In genomic region chr1:27489973-27490741, GRCh38 we compare ENCODE assay signal across 8 cellular contexts. TPM values are rescaled to one million over a fixed set of nuclear protein-coding genes. Genes with fewer than 3 reads are reported as not detected.
DNase-seq lines count a peak whose midpoint lies in the region; ATAC-seq, FAIRE-seq and TF ChIP-seq lines count a peak whose summit lies in the region.

WASF2 (minus strand) TSS chr1:27490167; CDS start chr1:27428890, 61,277 bp downstream.

- intact Hi-C loops in HepG2 (cut with micrococcal nuclease; ENCODE audit: unreplicated experiment): loop anchor here (5.0 kb wide), 1 partner anchor 73 kb away; no protein-coding TSS in a partner anchor

- H3K4me2 ChIP-seq in HepG2 (ENCODE audit: low read depth, low read length): peak within 1 kb of the TSS; percentile 87

- H4K20me1 ChIP-seq in HepG2 (ENCODE audit: insufficient read depth, low read length): peaks cover 16% of the 10 kb centered on the region; the same call in 1 of the 2 replicates

- H3K27ac ChIP-seq in C4-2B (peak within 1 kb of the TSS; percentile 99), HepG2 (ENCODE audit: extremely low read length, insufficient read depth, low read length) (peak within 1 kb of the TSS; percentile 98)

- TF ChIP-seq EP300 in HepG2 (IDR thresholded peaks at IDR 0.05; ENCODE audit: low read depth in 2 of 2, low read length in 2 of 2) (no peak), HepG2 (CRISPR knock-in tag; IDR thresholded peaks at IDR 0.05; ENCODE audit: borderline replicate concordance) (no peak)

- in situ Hi-C loops in HepG2 (cut with HindIII; ENCODE audit: extremely low pct_ligation_motif_present, low pct_unique_long_range_greater_than_20kb): no loop called here

- peaks cover 36% of the 10 kb centered on the region for H3K79me2 ChIP-seq in HepG2 (ENCODE audit: insufficient read depth, low read length)

- DNase-seq in NCI-H82 (lab: John Stamatoyannopoulos, UW) (peak; percentile 100), dermis microvascular lymphatic vessel endothelial cell (ENCODE audit: low read depth in 2 of 2) (peak; percentile 98 to 99), HepG2 (ENCODE audit: low spot score) (peak; percentile 95)
- peak; percentile 98 for DNase-seq in activated CD4-positive, alpha-beta T cell treated with anti-CD3 and anti-CD28 coated beads, Interleukin-2, amount 50 U/mL, for 48 hours
- DNase-seq in stimulated activated CD4-positive, alpha-beta T cell treated with anti-CD3 and anti-CD28 coated beads, Interleukin-4, amount 100 ng/mL, for 1 hour: peak; percentile 96

- TF ChIP-seq POLR2A in HepG2 (IDR thresholded peaks at IDR 0.05; ENCODE audit: insufficient read depth in 1 of 2, low read depth in 2 of 2, low read length in 2 of 2): peak; percentile 72 to 92

- BruUV-seq in HepG2 (replicated peaks; lab: Mats Ljungman, UMichigan): no TSS peak

- TF ChIP-seq RAD21 in HepG2 (CRISPR knock-in tag; IDR thresholded peaks at IDR 0.05): no peak

- no peak for TF ChIP-seq CTCF in C4-2B (conservative IDR thresholded peaks at IDR 0.05)
- TF ChIP-seq CTCF in HepG2 (CRISPR knock-in tag; IDR thresholded peaks at IDR 0.05): 0 out of 2 replicates have a peak, but pooled peaks have one; percentile 18

- CTCF ChIA-PET in HepG2 (lab: Yijun Ruan, JAX; ENCODE audit: low intra/inter-chr PET ratio, low total read pairs): no interaction called here

- H3K36me3 ChIP-seq in HepG2 (replicated peaks in 1 of 2; ENCODE audit: control insufficient read depth in 1 of 2, insufficient read depth in 2 of 2, low read length in 2 of 2): no peaks in the 10 kb centered on the region

- ATAC-seq in GM19397 (IDR thresholded peaks at IDR 0.05; ENCODE audit: unreplicated experiment): peak; percentile 85
- peak; percentile 84 for ATAC-seq in HG03571 (IDR thresholded peaks at IDR 0.05; ENCODE audit: unreplicated experiment)
- ATAC-seq in HepG2: peak; percentile 94

- peak; percentile 96 for FAIRE-seq in HepG2 (lab: Jason Lieb, UNC)

- WGBS in HepG2 (ENCODE audit: low lambda C conversion rate): under 1% methylated on average over 25 of the region's 50 CpGs

- H2AFZ ChIP-seq in HepG2 (ENCODE audit: low read length): peak within 1 kb of the TSS; percentile 95

- POLR2A ChIA-PET in HepG2 (lab: Yijun Ruan, JAX): interaction anchor here (0.7 to 2.6 kb wide), 32 partner anchors 9 to 335 kb away, joined by 3 to 25 read pairs (median 5); partner anchors contain the start of genes AHDC1, FAM76A, IFI6 and SLC9A1

- peaks cover 48% of the 10 kb centered on the region for H3K4me1 ChIP-seq in HepG2 (ENCODE audit: insufficient read depth, low read length)

- H3K27me3 ChIP-seq in HepG2 (ENCODE audit: control insufficient read depth in 1 of 2, insufficient read depth in 2 of 2, low read length in 2 of 2): no peaks in the 10 kb centered on the region; a peak in 1 of 5 replicates

- H3K4me3 ChIP-seq in HepG2 (replicated peaks in 1 of 3; ENCODE audit: insufficient read depth in 1 of 3, low read depth in 2 of 3, low read length in 3 of 3): peak within 1 kb of the TSS; percentile 69 to 95 (median 93)

- no peaks in the 10 kb centered on the region for H3K9me3 ChIP-seq in HepG2 (ENCODE audit: low read length)

- peak within 1 kb of the TSS; percentile 99 for H3K9ac ChIP-seq in HepG2 (ENCODE audit: insufficient read depth, low read depth, low read length)

TF ChIP-seq in HepG2, 621 proteins besides CTCF, POLR2A, EP300 and RAD21 (continues in another document):
- no peak for TF ChIP-seq CC2D1A (CRISPR knock-in tag; IDR thresholded peaks at IDR 0.05)
- no peak for TF ChIP-seq ZNF207 (IDR thresholded peaks at IDR 0.05; ENCODE audit: borderline replicate concordance)
- TF ChIP-seq KDM1A (CRISPR knock-in tag; IDR thresholded peaks at IDR 0.05): no peak
- peak; percentile 51 for TF ChIP-seq TAF15 (IDR thresholded peaks at IDR 0.05; ENCODE audit: low read depth, low read length, poor library complexity, severe bottlenecking)
- TF ChIP-seq ZNF609 (CRISPR knock-in tag; IDR thresholded peaks at IDR 0.05; ENCODE audit: borderline replicate concordance): 0 out of 2 replicates have a peak, but pooled peaks have one; percentile 21
- TF ChIP-seq ZFP91 (CRISPR knock-in tag; IDR thresholded peaks at IDR 0.05; ENCODE audit: borderline replicate concordance): peak; percentile 67; the same call in 1 of the 2 replicates
- peak; percentile 37; the same call in 1 of the 2 replicates for TF ChIP-seq ZNF331 (CRISPR knock-in tag; IDR thresholded peaks at IDR 0.05)
- peak; percentile 21; the same call in 1 of the 2 replicates for TF ChIP-seq RARA (CRISPR knock-in tag; IDR thresholded peaks at IDR 0.05)
- no peak for TF ChIP-seq SCMH1 (CRISPR knock-in tag; IDR thresholded peaks at IDR 0.05; ENCODE audit: borderline replicate concordance)
- TF ChIP-seq ZNF883 (CRISPR knock-in tag; IDR thresholded peaks at IDR 0.05; ENCODE audit: not compliant biosample characterization): peak; percentile 24
- TF ChIP-seq ZFP36L1 (CRISPR knock-in tag; IDR thresholded peaks at IDR 0.05): no peak
- no peak for TF ChIP-seq ZNF121 (CRISPR knock-in tag; IDR thresholded peaks at IDR 0.05)
- no peak for TF ChIP-seq MEIS2 (CRISPR knock-in tag; IDR thresholded peaks at IDR 0.05)

RNA-seq across cellular contexts. Expression of gene WASF2, which starts in this region (rescaled TPM):
- total RNA-seq in dermis microvascular lymphatic vessel endothelial cell (33.1 and 54.5 TPM in 2 replicates), HepG2 (2016; rRNA removed; fragmentation: Illumina TruSeq; extraction: Trizol) (10.4 and 16.9 TPM in 2 replicates)
- total RNA-seq in HepG2 (2016; cell fraction: cytosol; rRNA removed; fragmentation: Illumina TruSeq; extraction: Trizol; ENCODE audit: low read depth): 3.7 and 4.4 TPM in 2 replicates
- 10.6 and 15.8 TPM in 2 replicates for total RNA-seq in HepG2 (2016; cell fraction: insoluble cytoplasmic fraction; rRNA removed; fragmentation: Illumina TruSeq; extraction: Trizol)
- total RNA-seq in HepG2 (2016; cell fraction: membrane; rRNA removed; fragmentation: Illumina TruSeq; extraction: Trizol): 17.2 and 17.7 TPM in 2 replicates
- 13.0 and 13.9 TPM in 2 replicates for total RNA-seq in HepG2 (2016; cell fraction: nucleus; rRNA removed; fragmentation: Illumina TruSeq; extraction: Trizol)
- polyA plus RNA-seq in HepG2 (2011; rRNA removed): 26.4 and 27.7 TPM in 2 replicates
- polyA plus RNA-seq in HepG2 (2011; cell fraction: cytosol; rRNA removed): 16.3 and 16.7 TPM in 2 replicates
- polyA plus RNA-seq in HepG2 (2011; cell fraction: nucleus; rRNA removed): 25.0 and 25.9 TPM in 2 replicates
- polyA plus RNA-seq in HepG2 (2012): 29.4 and 35.1 TPM in 2 replicates
- 2.7 and 3.1 TPM in 2 replicates for polyA plus RNA-seq in HepG2 (2016; cell fraction: cytosol; fragmentation: Illumina TruSeq; extraction: Trizol; ENCODE audit: low read depth)
- 21.4 and 26.0 TPM in 2 replicates for polyA plus RNA-seq in HepG2 (2016; cell fraction: insoluble cytoplasmic fraction; fragmentation: Illumina TruSeq; extraction: Trizol; ENCODE audit: low read depth)
- polyA plus RNA-seq in HepG2 (2016; cell fraction: membrane; fragmentation: Illumina TruSeq; extraction: Trizol; ENCODE audit: low read depth): 12.8 and 13.7 TPM in 2 replicates
- polyA plus RNA-seq in HepG2 (2016; cell fraction: nucleus; fragmentation: Illumina TruSeq; extraction: Trizol; ENCODE audit: insufficient read depth, low read depth): 23.0 and 25.5 TPM in 2 replicates
- polyA minus RNA-seq in HepG2 (2011; rRNA and poly(A)+ RNA removed; ENCODE audit: low replicate concordance): 45.6 and 56.9 TPM in 2 replicates
- polyA minus RNA-seq in HepG2 (2011; cell fraction: cytosol; rRNA and poly(A)+ RNA removed): 22.2 and 26.7 TPM in 2 replicates
- polyA minus RNA-seq in HepG2 (2011; cell fraction: nucleus; rRNA and poly(A)+ RNA removed): 22.0 and 23.7 TPM in 2 replicates

Comparison
In these comparisons a context has a peak if more than half of its experiments do, and no peak if none do; other contexts are left out.
1. Peak in every context shown above with its lines: DNase-seq, ATAC-seq, H3K4me3 ChIP-seq and H3K27ac ChIP-seq.